ENCODE assay signal across 8 cellular contexts in the genomic region with DNA sequence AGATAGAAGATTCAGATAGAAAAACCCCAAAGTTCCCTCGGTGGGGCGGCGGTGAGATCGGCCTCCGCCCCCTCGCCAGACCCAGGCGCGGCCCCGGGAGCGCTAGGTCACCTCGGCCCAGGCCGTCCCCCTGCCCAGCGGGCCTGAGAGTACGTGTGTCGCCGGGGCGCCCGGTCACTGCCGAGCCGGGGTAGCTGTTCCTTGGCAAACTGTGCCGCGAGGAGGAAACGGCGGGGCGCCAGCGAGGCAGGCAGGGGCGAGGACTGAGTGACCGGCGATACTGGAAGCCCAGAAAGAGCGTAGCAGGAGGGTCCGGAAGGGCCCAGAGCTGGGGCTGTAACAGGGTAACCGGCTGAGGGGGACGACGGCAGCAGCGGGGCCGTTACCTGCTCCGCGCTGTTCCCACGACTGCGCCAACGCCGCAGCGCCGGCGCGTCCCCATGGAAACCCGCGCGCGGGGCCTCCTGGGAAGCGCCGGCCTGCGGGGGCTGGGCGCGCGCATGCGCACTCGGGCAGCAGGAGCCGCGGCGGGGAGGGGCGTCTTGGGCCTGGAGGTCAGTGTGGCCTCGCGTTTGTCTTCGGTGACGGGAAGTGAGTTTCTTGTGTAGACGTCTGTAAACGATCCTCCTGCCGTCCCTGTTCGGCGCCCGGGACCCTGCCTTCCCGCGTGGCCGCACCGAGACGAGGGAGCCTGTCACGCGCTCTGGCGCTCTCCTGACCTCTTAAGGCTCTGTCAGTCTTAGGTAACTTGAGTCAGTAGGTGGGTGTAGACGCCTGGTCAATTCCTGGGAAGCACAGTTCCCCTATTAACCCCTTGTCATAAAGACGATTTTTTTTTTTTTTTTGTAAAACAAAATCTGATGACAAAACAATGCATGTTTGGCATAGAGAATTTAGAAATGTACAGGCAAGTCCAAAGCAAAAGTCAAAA. TPM values are rescaled to one million over a fixed set of nuclear protein-coding genes. Genes with fewer than 3 reads are reported as not detected.
A peak's percentile ranks its signal among the peaks of the same experiment; 100 is the strongest.
DNase-seq lines count a peak whose midpoint lies in the region; ATAC-seq, FAIRE-seq and TF ChIP-seq lines count a peak whose summit lies in the region.

Gene LCA5L (minus strand): TSS at position 440 of the 931 bp plus-strand sequence. CDS start 17,285 bp downstream, outside the sequence.

- H3K4me3 Mint-ChIP-seq in neural progenitor cell: peak within 1 kb of the TSS; percentile 92

- TF ChIP-seq POLR2A in H54 (IDR thresholded peaks at IDR 0.05; ENCODE audit: low read depth, low read length): peak; percentile 89

- DNase-seq in G401 (ENCODE audit: low spot score) (peak; percentile 85), H54 (ENCODE audit: insufficient read length, low spot score) (peak; percentile 92), LNCaP clone FGC (ENCODE audit: low read depth) (peak; percentile 76), RWPE2 (ENCODE audit: low spot score) (peak; percentile 78), fibroblast of villous mesenchyme (ENCODE audit: low read depth) (peak; percentile 90), neural progenitor cell (ENCODE audit: low spot score) (peak; percentile 97)
- DNase-seq in activated effector memory CD4-positive, alpha-beta T cell treated with anti-CD3 and anti-CD28 coated beads, Interleukin-2, amount 50 U/mL, for 16 hours: peak; percentile 96

- H2AFZ ChIP-seq in neural progenitor cell (replicated peaks): peak within 1 kb of the TSS; percentile 93

- H3K9ac ChIP-seq in neural progenitor cell (peak within 1 kb of the TSS; percentile 51), stomach smooth muscle (ENCODE audit: low read length in 2 of 2) (peak within 1 kb of the TSS; percentile 94 to 95)

- H3K4me2 ChIP-seq in neural progenitor cell: peak within 1 kb of the TSS; percentile 96

- H3K27me3 ChIP-seq in RWPE2 (ENCODE audit: insufficient read depth, poor library complexity, severe bottlenecking) (no peaks in the 10 kb centered on the region), neural progenitor cell (no peaks in the 10 kb centered on the region), stomach smooth muscle (ENCODE audit: control insufficient read depth in 1 of 2, insufficient read depth in 2 of 2, low read length in 2 of 2) (no peaks in the 10 kb centered on the region)

- ATAC-seq in RWPE2 (ENCODE audit: low read depth): peak; percentile 84

- peaks cover 11% of the 10 kb centered on the region for H3F3A ChIP-seq in neural progenitor cell (ENCODE audit: low read depth)

- H3K4me1 ChIP-seq in RWPE2 (ENCODE audit: insufficient read depth, poor library complexity, severe bottlenecking) (no peaks in the 10 kb centered on the region), neural progenitor cell (peaks cover 24% of the 10 kb centered on the region), stomach smooth muscle (ENCODE audit: control insufficient read depth, insufficient read depth, low read length) (peaks cover 15% of the 10 kb centered on the region)

- H3K9me3 Mint-ChIP-seq in neural progenitor cell: peaks cover 2% of the 10 kb centered on the region

- peak within 1 kb of the TSS; percentile 84 for H3K27ac Mint-ChIP-seq in neural progenitor cell

- H3K36me3 Mint-ChIP-seq in neural progenitor cell: peaks cover 2% of the 10 kb centered on the region

- in situ Hi-C loops in G401 (cut with HindIII; ENCODE audit: low sequenced_read_pairs): no loop called here

- H3K36me3 ChIP-seq in RWPE2 (ENCODE audit: low read depth) (no peaks in the 10 kb centered on the region), neural progenitor cell (no peaks in the 10 kb centered on the region), stomach smooth muscle (ENCODE audit: control insufficient read depth in 2 of 2, insufficient read depth in 2 of 2, low read length in 2 of 2) (no peaks in the 10 kb centered on the region)

- peak within 1 kb of the TSS; percentile 4 for H3K27ac ChIP-seq in RWPE2 (ENCODE audit: poor library complexity, severe bottlenecking)
- peak within 1 kb of the TSS; percentile 87 for H3K27ac ChIP-seq in neural progenitor cell
- peak within 1 kb of the TSS; percentile 93 for H3K27ac ChIP-seq in stomach smooth muscle (ENCODE audit: low read length)

- H3K4me3 ChIP-seq in LNCaP clone FGC (ENCODE audit: low read depth, low read length) (peak within 1 kb of the TSS; percentile 76), RWPE2 (ENCODE audit: severe bottlenecking) (peak within 1 kb of the TSS; percentile 49), fibroblast of villous mesenchyme (ENCODE audit: low read depth, low read length) (peak within 1 kb of the TSS; percentile 90), neural progenitor cell (peak within 1 kb of the TSS; percentile 90), stomach smooth muscle (ENCODE audit: low read length in 2 of 2) (peak within 1 kb of the TSS; percentile 85 to 91)

- FAIRE-seq in H54 (lab: Jason Lieb, UNC): no peak

- no peaks in the 10 kb centered on the region for H3K27me3 Mint-ChIP-seq in neural progenitor cell (ENCODE audit: insufficient read depth, low read depth)

- H3K4me1 Mint-ChIP-seq in neural progenitor cell: peaks cover 13% of the 10 kb centered on the region

- no peaks in the 10 kb centered on the region for H3K79me2 ChIP-seq in neural progenitor cell (ENCODE audit: low read depth)

- no peaks in the 10 kb centered on the region for H4K20me1 ChIP-seq in neural progenitor cell (ENCODE audit: low read depth)

- H3K9me3 ChIP-seq in RWPE2 (ENCODE audit: severe bottlenecking) (no peaks in the 10 kb centered on the region), neural progenitor cell (ENCODE audit: low read depth) (no peaks in the 10 kb centered on the region), stomach smooth muscle (ENCODE audit: control insufficient read depth in 2 of 2, low read length in 2 of 2) (no peaks in the 10 kb centered on the region)

- peak; percentile 8; the same call in 1 of the 2 replicates for TF ChIP-seq CTCF in LNCaP clone FGC (IDR thresholded peaks at IDR 0.05; ENCODE audit: control insufficient read depth, extremely low read depth, insufficient read depth)
- peak; percentile 8 for TF ChIP-seq CTCF in RWPE2 (IDR thresholded peaks at IDR 0.05; ENCODE audit: poor library complexity, severe bottlenecking)
- peak; percentile 6 for TF ChIP-seq CTCF in fibroblast of villous mesenchyme (IDR thresholded peaks at IDR 0.05; ENCODE audit: insufficient read depth, low read depth, low read length)
- TF ChIP-seq CTCF in neural progenitor cell (IDR thresholded peaks at IDR 0.05): no peak

RNA-seq across cellular contexts. Expression of gene LCA5L, which starts in this region (rescaled TPM):
- 0.18 and 5.0 TPM in 2 replicates for total RNA-seq in G401 (2014; rRNA removed; shearing (Covaris generic))
- 0.86 and 0.97 TPM in 2 replicates for total RNA-seq in fibroblast of villous mesenchyme
- total RNA-seq in neural progenitor cell (ENCODE audit: low replicate concordance): 2.6 and 4.7 TPM in 2 replicates

Comparison
In these comparisons a context has a peak if more than half of its experiments do, and no peak if none do; other contexts are left out.
1. Peak in every context shown above with its lines: DNase-seq, ATAC-seq, H3K4me3 ChIP-seq and H3K27ac ChIP-seq.
2. Peak in DNase-seq and H3K4me3 ChIP-seq in fibroblast of villous mesenchyme; RNA of the gene not detected or under 1 TPM.
3. H3K27ac ChIP-seq: peak in every context shown above with its lines; median percentile 93 in stomach smooth muscle; 87 in neural progenitor cell; 4 in RWPE2.